27 cellular contexts compared by ENCODE assay signal in the genomic region with DNA sequence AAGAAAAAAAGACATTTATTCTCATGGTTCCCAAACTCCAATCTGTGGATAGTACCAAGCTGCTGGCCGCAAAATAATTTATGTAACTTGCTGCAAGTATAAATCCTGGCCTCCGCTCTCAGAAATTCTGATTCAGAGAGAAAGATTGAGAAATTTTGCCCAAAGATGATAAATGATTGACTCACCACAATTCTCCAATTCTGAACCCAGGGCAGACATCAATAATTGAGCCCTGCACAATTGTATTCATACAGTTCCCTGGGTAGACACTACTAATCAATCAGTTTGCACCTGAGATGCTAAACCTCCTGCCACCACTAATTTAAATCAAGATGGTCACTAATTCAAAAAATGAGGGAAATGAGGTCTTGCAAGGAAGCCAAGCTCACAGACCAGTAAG. TPM values are rescaled to one million over a fixed set of nuclear protein-coding genes. Genes with fewer than 3 reads are reported as not detected.
DNase-seq lines count a peak whose midpoint lies in the region; ATAC-seq, FAIRE-seq and TF ChIP-seq lines count a peak whose summit lies in the region.
"Had no signal": no experiment of that assay in that cellular context is flagged by ENCODE, and none has a peak within 500 bp of the region (broad histone marks: within the 10 kb centered on the region; RNA-seq: fewer than 3 reads in every experiment).

No MANE protein-coding gene starts in this region.

- H3K4me2 ChIP-seq in astrocyte (ENCODE audit: low read length) (no peak overlapping the region), MM.1S (ENCODE audit: low read depth, low read length) (no peak overlapping the region)
- H3K4me2 ChIP-seq: KMS-11, smooth muscle cell had no signal

- FAIRE-seq in astrocyte (lab: Jason Lieb, UNC): no peak
- FAIRE-seq: islet of Langerhans had no signal

- no peak for TF ChIP-seq CTCF in astrocyte (IDR thresholded peaks at IDR 0.05; ENCODE audit: insufficient read depth, low read depth, low read length)
- no peak for TF ChIP-seq CTCF in fibroblast of the aortic adventitia (IDR thresholded peaks at IDR 0.05; ENCODE audit: insufficient read depth, low read length)
- TF ChIP-seq CTCF in progenitor cell of endocrine pancreas (IDR thresholded peaks at IDR 0.05; ENCODE audit: unreplicated experiment): no peak
- TF ChIP-seq CTCF in MM.1S (IDR thresholded peaks at IDR 0.05; ENCODE audit: low read length): no peak

- H3K9me3 ChIP-seq in astrocyte (ENCODE audit: insufficient read depth, low read depth, low read length) (no peaks in the 10 kb centered on the region), MM.1S (replicated peaks; ENCODE audit: insufficient read depth, low read length) (no peaks in the 10 kb centered on the region)
- H3K9me3 ChIP-seq: SJCRH30, thoracic aorta had no signal

- ATAC-seq in HG02678 (IDR thresholded peaks at IDR 0.05; ENCODE audit: unreplicated experiment): no peak
- no peak for ATAC-seq in activated CD8-positive, alpha-beta memory T cell treated with anti-CD3 and anti-CD28 coated beads, Interleukin-2, amount 10 ng/mL, durations not matched to agents 7 days and 5 days
- ATAC-seq: activated CD4-positive, CD25-positive, alpha-beta regulatory T cell treated with anti-CD3 and anti-CD28 coated beads, Interleukin-2, amount 50 U/mL, for 24 hours; natural killer cell treated with Interleukin-12 subunit alpha and Interleukin-12 subunit beta and Interleukin-15 and Interleukin-18, amount 100 ng/mL, for 72 hours had no signal

- H3K9me3 Mint-ChIP-seq in astrocyte (ENCODE audit: unreplicated experiment) (no peaks in the 10 kb centered on the region), progenitor cell of endocrine pancreas (ENCODE audit: low read depth) (no peaks in the 10 kb centered on the region)
- H3K9me3 Mint-ChIP-seq in activated CD8-positive, alpha-beta memory T cell treated with anti-CD3 and anti-CD28 coated beads, Interleukin-2, amount 10 ng/mL, durations not matched to agents 7 days and 5 days (ENCODE audit: low read depth): no peaks in the 10 kb centered on the region
- H3K9me3 Mint-ChIP-seq: activated T-helper 2 cell treated with anti-CD3 and anti-CD28 coated beads, Interferon-gamma antibody, Interleukin-2, Interleukin-4, amounts not matched to agents 10 μg/mL and 5 μg/mL and 100 μg/mL, durations not matched to agents 14 hours and 24 hours and 36 hours; natural killer cell treated with Interleukin-12 subunit alpha and Interleukin-12 subunit beta and Interleukin-15 and Interleukin-18, amount 100 ng/mL, for 72 hours; T-helper 2 cell treated with Interferon-gamma antibody and Interleukin-4, amounts not matched to agents 5 μg/mL and 100 μg/mL, for 36 hours had no signal

- H3K9me2 ChIP-seq in MM.1S (replicated peaks; ENCODE audit: insufficient read depth, low read length): no peaks in the 10 kb centered on the region

- no peaks in the 10 kb centered on the region for H3K79me2 ChIP-seq in astrocyte (ENCODE audit: insufficient read depth, low read length)
- H3K79me2 ChIP-seq in MM.1S (ENCODE audit: low read length): no peaks in the 10 kb centered on the region

- no peak overlapping the region for H3K27ac Mint-ChIP-seq in astrocyte (ENCODE audit: unreplicated experiment)
- no peak overlapping the region for H3K27ac Mint-ChIP-seq in progenitor cell of endocrine pancreas
- H3K27ac Mint-ChIP-seq in activated CD8-positive, alpha-beta memory T cell treated with anti-CD3 and anti-CD28 coated beads, Interleukin-2, amount 10 ng/mL, durations not matched to agents 7 days and 5 days: no peak overlapping the region
- H3K27ac Mint-ChIP-seq: activated T-helper 2 cell treated with anti-CD3 and anti-CD28 coated beads, Interferon-gamma antibody, Interleukin-2, Interleukin-4, amounts not matched to agents 10 μg/mL and 5 μg/mL and 100 μg/mL, durations not matched to agents 14 hours and 24 hours and 36 hours; natural killer cell treated with Interleukin-12 subunit alpha and Interleukin-12 subunit beta and Interleukin-15 and Interleukin-18, amount 100 ng/mL, for 72 hours; T-helper 2 cell treated with Interferon-gamma antibody and Interleukin-4, amounts not matched to agents 5 μg/mL and 100 μg/mL, for 36 hours had no signal

- H3F3A ChIP-seq in MM.1S (ENCODE audit: insufficient read depth, low read length): no peaks in the 10 kb centered on the region

- H3K36me3 Mint-ChIP-seq in astrocyte (ENCODE audit: low read depth, unreplicated experiment) (no peaks in the 10 kb centered on the region), progenitor cell of endocrine pancreas (ENCODE audit: insufficient read depth) (no peaks in the 10 kb centered on the region)
- H3K36me3 Mint-ChIP-seq in activated CD8-positive, alpha-beta memory T cell treated with anti-CD3 and anti-CD28 coated beads, Interleukin-2, amount 10 ng/mL, durations not matched to agents 7 days and 5 days: no peaks in the 10 kb centered on the region
- H3K36me3 Mint-ChIP-seq: natural killer cell treated with Interleukin-12 subunit alpha and Interleukin-12 subunit beta and Interleukin-15 and Interleukin-18, amount 100 ng/mL, for 72 hours had no signal

- DNase-seq in EH (ENCODE audit: low read depth): peak; percentile 45
- DNase-seq in M059J (ENCODE audit: low read depth): peak; percentile 36
- peak; percentile 30 for DNase-seq in astrocyte (ENCODE audit: low read depth)
- peak; percentile 71 for DNase-seq in fibroblast of the aortic adventitia (ENCODE audit: low read depth)
- no peak for DNase-seq in progenitor cell of endocrine pancreas (ENCODE audit: low spot score, unreplicated experiment)
- no peak for DNase-seq in MM.1S
- DNase-seq in activated CD8-positive, alpha-beta memory T cell treated with anti-CD3 and anti-CD28 coated beads, Interleukin-2, amount 10 ng/mL, durations not matched to agents 7 days and 5 days: no peak
- DNase-seq: BE2C; Calu3; GF-D8; glutamatergic neuron; mesendoderm; NCI-H187; NCI-H446 treated with DMSO at 0.1 percent for 48 hours; NK-92 treated with Interleukin-12 subunit alpha and Interleukin-12 subunit beta, amount 100 ng/mL, for 24 hours; SJCRH30; stimulated activated CD4-positive, alpha-beta T cell treated with anti-CD3 and anti-CD28 coated beads, Interleukin-4, amount 100 ng/mL, for 4 hours; stimulated activated CD8-positive, alpha-beta memory T cell treated with anti-CD3 and anti-CD28 coated beads, Interleukin-4, amount 100 ng/mL, for 48 hours had no signal

- H3K27me3 Mint-ChIP-seq in astrocyte (ENCODE audit: low read depth, unreplicated experiment) (peaks cover 2% of the 10 kb centered on the region), progenitor cell of endocrine pancreas (no peaks in the 10 kb centered on the region)
- peaks cover 14% of the 10 kb centered on the region for H3K27me3 Mint-ChIP-seq in activated CD8-positive, alpha-beta memory T cell treated with anti-CD3 and anti-CD28 coated beads, Interleukin-2, amount 10 ng/mL, durations not matched to agents 7 days and 5 days

- H4K20me1 ChIP-seq in astrocyte (ENCODE audit: insufficient read depth, low read length) (no peaks in the 10 kb centered on the region), MM.1S (ENCODE audit: insufficient read depth, low read length) (no peaks in the 10 kb centered on the region)

- no peak overlapping the region for H3K9ac ChIP-seq in astrocyte (ENCODE audit: low read length)
- H3K9ac ChIP-seq in MM.1S (ENCODE audit: low read length): no peak overlapping the region
- H3K9ac ChIP-seq: KMS-11 had no signal

- H3K36me3 ChIP-seq in astrocyte (ENCODE audit: insufficient read depth, low read length) (no peaks in the 10 kb centered on the region), MM.1S (replicated peaks; ENCODE audit: insufficient read depth, low read length) (no peaks in the 10 kb centered on the region)
- H3K36me3 ChIP-seq: BE2C, SJCRH30, thoracic aorta had no signal

- H3K4me1 ChIP-seq in astrocyte (ENCODE audit: insufficient read depth, low read length) (peaks cover 3% of the 10 kb centered on the region), MM.1S (ENCODE audit: low read length) (no peaks in the 10 kb centered on the region)
- H3K4me1 ChIP-seq: BE2C, SJCRH30 had no signal

- H3K4me3 Mint-ChIP-seq in astrocyte (ENCODE audit: unreplicated experiment): no peak overlapping the region
- H3K4me3 Mint-ChIP-seq in progenitor cell of endocrine pancreas (ENCODE audit: low read depth): no peak overlapping the region
- H3K4me3 Mint-ChIP-seq in activated CD8-positive, alpha-beta memory T cell treated with anti-CD3 and anti-CD28 coated beads, Interleukin-2, amount 10 ng/mL, durations not matched to agents 7 days and 5 days: no peak overlapping the region
- H3K4me3 Mint-ChIP-seq: natural killer cell treated with Interleukin-12 subunit alpha and Interleukin-12 subunit beta and Interleukin-15 and Interleukin-18, amount 100 ng/mL, for 72 hours; T-helper 2 cell treated with Interferon-gamma antibody and Interleukin-4, amounts not matched to agents 5 μg/mL and 100 μg/mL, for 36 hours had no signal

- no peak overlapping the region for H3K27ac ChIP-seq in astrocyte (ENCODE audit: low read depth, low read length)
- H3K27ac ChIP-seq in MM.1S (ENCODE audit: low read length): no peak overlapping the region
- H3K27ac ChIP-seq: KMS-11, SJCRH30, thoracic aorta had no signal

- H2AFZ ChIP-seq in astrocyte (ENCODE audit: low read depth, low read length) (no peak overlapping the region), MM.1S (ENCODE audit: low read length) (no peak overlapping the region)

- CTCF ChIA-PET in activated CD8-positive, alpha-beta memory T cell treated with anti-CD3 and anti-CD28 coated beads, Interleukin-2, amount 10 ng/mL, durations not matched to agents 7 days and 5 days (lab: Charles Lee): interaction anchor here (1.2 kb wide), 1 partner anchor 276 kb away, joined by 3 read pairs; no protein-coding TSS in a partner anchor

- no peak overlapping the region for H3K4me3 ChIP-seq in astrocyte (ENCODE audit: insufficient read depth, low read depth, low read length)
- no peak overlapping the region for H3K4me3 ChIP-seq in fibroblast of the aortic adventitia (ENCODE audit: low read depth, low read length)
- H3K4me3 ChIP-seq in MM.1S (ENCODE audit: low read length): no peak overlapping the region
- H3K4me3 ChIP-seq: SJCRH30, smooth muscle cell, thoracic aorta had no signal

- H3K4me1 Mint-ChIP-seq in astrocyte (ENCODE audit: low read depth, unreplicated experiment) (no peaks in the 10 kb centered on the region), progenitor cell of endocrine pancreas (ENCODE audit: low read depth) (no peaks in the 10 kb centered on the region)
- no peaks in the 10 kb centered on the region for H3K4me1 Mint-ChIP-seq in activated CD8-positive, alpha-beta memory T cell treated with anti-CD3 and anti-CD28 coated beads, Interleukin-2, amount 10 ng/mL, durations not matched to agents 7 days and 5 days

- H3K27me3 ChIP-seq in astrocyte (ENCODE audit: insufficient read depth, low read length) (no peaks in the 10 kb centered on the region), MM.1S (replicated peaks; ENCODE audit: insufficient read depth, low read length) (peaks cover 4% of the 10 kb centered on the region; the same call in 1 of the 2 replicates)
- H3K27me3 ChIP-seq: SJCRH30 had no signal

RNA-seq across cellular contexts. Expression of gene TRPV4, which starts 38.2 kb away (rescaled TPM):
- total RNA-seq in M059J (2014; rRNA removed; shearing (Covaris generic)): 0.44 and 0.81 TPM in 2 replicates
- total RNA-seq in astrocyte: 0.75 and 0.84 TPM in 2 replicates
- total RNA-seq in fibroblast of the aortic adventitia (ENCODE audit: low replicate concordance): 0.25 and 2.1 TPM in 2 replicates
- 5.2 and 7.3 TPM in 2 replicates for total RNA-seq in progenitor cell of endocrine pancreas
- total RNA-seq in activated CD8-positive, alpha-beta memory T cell treated with anti-CD3 and anti-CD28 coated beads, Interleukin-2, amount 10 ng/mL, durations not matched to agents 7 days and 5 days: not detected
- total RNA-seq: activated T-helper 2 cell treated with anti-CD3 and anti-CD28 coated beads, Interferon-gamma antibody, Interleukin-2, Interleukin-4, amounts not matched to agents 10 μg/mL and 5 μg/mL and 100 μg/mL, durations not matched to agents 14 hours and 24 hours and 36 hours; natural killer cell treated with Interleukin-12 subunit alpha and Interleukin-12 subunit beta and Interleukin-15 and Interleukin-18, amount 100 ng/mL, for 72 hours had no signal

Comparison
In these comparisons a context has a peak if more than half of its experiments do, and no peak if none do; other contexts are left out.
1. DNase-seq: peak in EH (single experiment), M059J (single experiment), astrocyte (single experiment) and fibroblast of the aortic adventitia (single experiment); none in progenitor cell of endocrine pancreas (single experiment), MM.1S (single experiment) and activated CD8-positive, alpha-beta memory T cell treated with anti-CD3 and anti-CD28 coated beads, Interleukin-2, amount 10 ng/mL, durations not matched to agents 7 days and 5 days (single experiment).